Comparison of ENCODE assay signal across 8 cellular contexts in the genomic region with DNA sequence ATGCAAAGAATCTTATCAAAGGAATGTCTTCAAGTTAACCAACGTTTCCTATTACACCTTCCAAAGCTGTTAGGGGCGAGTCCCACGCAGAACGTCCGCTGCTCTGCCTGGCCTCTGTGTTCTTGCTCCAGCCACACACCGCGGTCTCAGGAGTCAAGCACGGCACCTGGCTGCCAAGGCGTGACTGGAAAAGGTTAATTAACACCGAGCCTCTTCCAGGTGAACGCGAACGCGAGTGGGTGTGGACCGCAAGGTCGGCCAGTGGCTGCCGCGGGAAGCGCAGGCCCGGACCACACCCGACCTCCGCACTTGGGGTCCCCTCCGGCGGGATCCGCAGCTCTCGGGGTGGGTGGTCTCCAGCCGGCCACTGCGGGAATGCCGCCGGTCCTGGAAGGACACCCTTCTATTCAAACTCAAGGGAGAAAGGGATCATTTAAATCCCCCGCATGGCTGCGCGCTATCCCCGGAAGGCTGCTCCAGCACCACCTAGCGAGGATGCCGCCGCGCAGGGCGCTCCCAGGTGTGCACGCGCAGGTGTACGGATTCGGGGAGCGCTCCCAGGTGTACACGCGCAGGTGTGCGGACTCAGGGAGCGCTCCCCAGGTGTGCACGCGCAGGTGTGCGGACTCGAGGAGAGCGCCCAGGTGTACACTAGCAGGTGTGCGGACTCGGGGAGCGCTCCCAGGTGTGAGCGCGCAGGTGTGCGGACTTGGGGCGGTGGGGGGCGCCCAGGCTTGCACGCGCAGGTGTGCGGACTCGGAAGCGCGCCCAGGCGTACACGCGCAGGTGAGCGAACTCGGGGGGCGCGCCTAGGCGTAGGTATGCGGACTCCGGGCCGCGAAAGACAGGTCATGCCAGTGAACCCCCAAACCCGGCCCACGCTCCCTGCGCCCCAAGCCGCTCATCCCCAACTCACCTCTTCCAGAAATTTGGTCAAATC. TPM values are rescaled to one million over a fixed set of nuclear protein-coding genes. Genes with fewer than 3 reads are reported as not detected.
DNase-seq lines count a peak whose midpoint lies in the region; TF ChIP-seq lines count a peak whose summit lies in the region.

No MANE protein-coding gene starts in this region.

- TF ChIP-seq POLR2A in prostate gland (IDR thresholded peaks at IDR 0.05): no peak

- no peak for TF ChIP-seq CTCF in glutamatergic neuron (IDR thresholded peaks at IDR 0.05; ENCODE audit: partially characterized antibody, unreplicated experiment)
- TF ChIP-seq CTCF in prostate gland (IDR thresholded peaks at IDR 0.05): peak in 2 of 4 experiments; percentile 31 to 46

- H3K4me3 Mint-ChIP-seq in glutamatergic neuron (ENCODE audit: unreplicated experiment): peak overlapping the region; percentile 97

- intact Hi-C loops in prostate gland (cut with DNase I): loop anchor here (5.0 kb wide), 2 partner anchors 144 to 201 kb away; partner anchors contain the start of genes FBXO15 and TIMM21

- H3K36me3 ChIP-seq in HUES48 (ENCODE audit: control insufficient read depth, insufficient read depth, low read length) (no peaks in the 10 kb centered on the region), prostate gland (no peaks in the 10 kb centered on the region)

- peak; percentile 97 for DNase-seq in DMS53 (lab: John Stamatoyannopoulos, UW)
- DNase-seq in activated CD8-positive, alpha-beta memory T cell treated with anti-CD3 and anti-CD28 coated beads, Interleukin-2, amount 50 U/mL, for 4 hours: peak; percentile 26
- DNase-seq in glutamatergic neuron: no peak
- peak; percentile 67 for DNase-seq in prostate gland (ENCODE audit: low spot score)
- DNase-seq in superior temporal gyrus (ENCODE audit: extremely low spot score): no peak
- no peak for DNase-seq in ureter (ENCODE audit: low spot score)
- no peak for DNase-seq in NOMO-1 treated with DMSO at 0.1 percent for 48 hours (lab: John Stamatoyannopoulos, UW; ENCODE audit: unreplicated experiment)

- H3K27me3 Mint-ChIP-seq in glutamatergic neuron (ENCODE audit: unreplicated experiment): peaks cover 3% of the 10 kb centered on the region

- peaks cover 23% of the 10 kb centered on the region for H3K4me1 ChIP-seq in HUES48 (ENCODE audit: control insufficient read depth, insufficient read depth, low read length)
- H3K4me1 ChIP-seq in prostate gland (replicated peaks): no peaks in the 10 kb centered on the region

- H3K9me3 Mint-ChIP-seq in glutamatergic neuron (ENCODE audit: unreplicated experiment): peaks cover 5% of the 10 kb centered on the region

- no peak overlapping the region for H3K27ac ChIP-seq in HUES48 (ENCODE audit: low read depth, low read length)
- peak overlapping the region; percentile 62 to 67 for H3K27ac ChIP-seq in prostate gland

- H3K27me3 ChIP-seq in HUES48 (ENCODE audit: control insufficient read depth, insufficient read depth, low read length) (no peaks in the 10 kb centered on the region), prostate gland (replicated peaks; ENCODE audit: insufficient read depth) (no peaks in the 10 kb centered on the region)

- H3K4me3 ChIP-seq in HUES48 (ENCODE audit: low read depth, low read length) (peak overlapping the region; percentile 87), prostate gland (peak overlapping the region; percentile 75 to 92)

- peak overlapping the region; percentile 30 for H3K9ac ChIP-seq in HUES48 (ENCODE audit: low read depth, low read length)

- no peak overlapping the region for H3K27ac Mint-ChIP-seq in glutamatergic neuron (ENCODE audit: unreplicated experiment)

- 11% methylated on average over 74 of the region's 83 CpGs for WGBS in prostate gland

- no peaks in the 10 kb centered on the region for H3K4me1 Mint-ChIP-seq in glutamatergic neuron (ENCODE audit: low read depth, unreplicated experiment)

- H3K36me3 Mint-ChIP-seq in glutamatergic neuron (ENCODE audit: unreplicated experiment): peaks cover 3% of the 10 kb centered on the region

- H3K9me3 ChIP-seq in HUES48 (ENCODE audit: control insufficient read depth, insufficient read depth, low read length) (peaks cover 7% of the 10 kb centered on the region; the same call in 1 of the 2 replicates), prostate gland (no peaks in the 10 kb centered on the region)

RNA-seq across cellular contexts. Expression of gene CYB5A, which starts 0.7 kb away (rescaled TPM):
- total RNA-seq in glutamatergic neuron (ENCODE audit: unreplicated experiment) (28.3 TPM), prostate gland (100 to 1,000 TPM in 1 of 2 donors, 10 to 100 TPM in 1; 76.6 to 144 TPM), ureter (397 TPM)

RNA-seq across cellular contexts. Expression of gene C18orf63, which starts 24.5 kb away (rescaled TPM):
- total RNA-seq in glutamatergic neuron (ENCODE audit: unreplicated experiment) (not detected), prostate gland (1 to 10 TPM in 1 of 2 donors, not detected in 1; 4.7 TPM), ureter (not detected)

Comparison
In these comparisons a context has a peak if more than half of its experiments do, and no peak if none do; other contexts are left out.
1. DNase-seq: peak in DMS53 (single experiment), activated CD8-positive, alpha-beta memory T cell treated with anti-CD3 and anti-CD28 coated beads, Interleukin-2, amount 50 U/mL, for 4 hours (single experiment) and prostate gland (single experiment); none in glutamatergic neuron (single experiment), superior temporal gyrus (single experiment), ureter (single experiment) and NOMO-1 treated with DMSO at 0.1 percent for 48 hours (single experiment).